ENCODE assay signal across 30 cellular contexts in the genomic region with DNA sequence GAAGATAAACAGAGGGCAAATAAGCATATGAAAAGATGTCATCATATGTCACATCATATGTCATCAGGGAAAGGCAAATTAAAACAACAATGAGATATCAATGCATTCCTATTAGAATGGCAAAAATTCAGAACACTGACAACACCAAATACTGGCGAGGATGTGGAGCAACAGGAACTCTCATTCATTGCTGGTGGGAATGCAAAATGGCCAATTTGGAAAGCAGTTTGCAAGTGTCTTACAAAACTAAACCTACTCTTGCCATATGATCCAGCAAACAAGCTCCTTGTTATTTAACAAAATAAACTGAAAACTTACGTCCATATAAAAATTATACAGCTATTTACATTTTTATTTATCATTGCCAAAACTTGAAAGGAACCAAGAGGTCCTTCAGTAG.
"Had no signal": no experiment of that assay in that cellular context is flagged by ENCODE, and none has a peak within 500 bp of the region (broad histone marks: within the 10 kb centered on the region; RNA-seq: fewer than 3 reads in every experiment).

No MANE protein-coding gene starts in this region.

- DNase-seq: activated B cell treated with CpG ODN at 0.5 μM for 24 hours; activated CD4-positive, alpha-beta T cell treated with anti-CD3 and anti-CD28 coated beads for 48 hours; activated CD4-positive, alpha-beta T cell treated with anti-CD3 and anti-CD28 coated beads, Interleukin-2, amount 50 U/mL, for 1 hour; activated CD4-positive, alpha-beta T cell treated with anti-CD3 and anti-CD28 coated beads, Interleukin-2, amount 50 U/mL, for 48 hours; activated CD8-positive, alpha-beta memory T cell treated with anti-CD3 and anti-CD28 coated beads for 24 hours; activated CD8-positive, alpha-beta T cell treated with anti-CD3 and anti-CD28 coated beads for 36 hours; activated effector memory CD4-positive, alpha-beta T cell treated with Interleukin-2 at 50 U/mL for 16 hours; activated gamma-delta T cell treated with Interleukin-2 at 50 U/mL for 16 hours; activated naive CD4-positive, alpha-beta T cell treated with anti-CD3 and anti-CD28 coated beads, Interleukin-2, amount 50 U/mL, for 16 hours; activated naive CD4-positive, alpha-beta T cell treated with Interleukin-2 at 50 U/mL for 16 hours; activated T-cell treated with anti-CD3 and anti-CD28 coated beads, Interleukin-2, amount 50 U/mL, for 4 hours; amniotic stem cell; anterior cingulate cortex; brain microvascular endothelial cell; dorsolateral prefrontal cortex; effector memory CD4-positive, alpha-beta T cell; endodermal cell; foreskin keratinocyte; gastrocnemius medialis; glutamatergic neuron; T-helper 1 cell; T-helper 17 cell; T1000; WERI-Rb-1 had no signal

- H3K27me3 ChIP-seq: brain microvascular endothelial cell, dorsolateral prefrontal cortex, foreskin keratinocyte, gastrocnemius medialis had no signal

- H3K9me3 ChIP-seq: gastrocnemius medialis had no signal

- H3K4me1 ChIP-seq: foreskin keratinocyte, gastrocnemius medialis had no signal

- H3K36me3 ChIP-seq: brain microvascular endothelial cell, gastrocnemius medialis, WERI-Rb-1 had no signal

- H3K4me3 ChIP-seq: coronary artery, dorsolateral prefrontal cortex, gastrocnemius medialis had no signal

- H3K27ac ChIP-seq: coronary artery, foreskin keratinocyte, WERI-Rb-1 had no signal

- FAIRE-seq: astrocyte, bronchial epithelial cell had no signal

- ATAC-seq: activated CD4-positive, CD25-positive, alpha-beta regulatory T cell treated with anti-CD3 and anti-CD28 coated beads, Interleukin-2, amount 50 U/mL, for 24 hours; activated CD8-positive, alpha-beta T cell treated with anti-CD3 and anti-CD28 coated beads for 36 hours; activated T-cell treated with anti-CD3 and anti-CD28 coated beads, Interleukin-2, amount 50 U/mL, for 4 hours; activated T-helper 17 cell treated with anti-CD3 and anti-CD28 coated beads, Interleukin-2, amount 50 U/mL, for 72 hours; esophagus mucosa; foreskin keratinocyte; gastrocnemius medialis; T-helper 17 cell had no signal
